8 cellular contexts compared by ENCODE assay signal in genomic region chr19:19619121-19619848, GRCh38. TPM values are rescaled to one million over a fixed set of nuclear protein-coding genes. Genes with fewer than 3 reads are reported as not detected.
A peak's percentile ranks its signal among the peaks of the same experiment; 100 is the strongest.
DNase-seq lines count a peak whose midpoint lies in the region; ATAC-seq and TF ChIP-seq lines count a peak whose summit lies in the region.

No MANE protein-coding gene starts in this region.

- no peak overlapping the region for H2AFZ ChIP-seq in Karpas-422 (ENCODE audit: low read length)
- H2AFZ ChIP-seq in neural cell (ENCODE audit: low read depth, low read length) = no peak overlapping the region

- H3K36me3 ChIP-seq in Karpas-422 (ENCODE audit: insufficient read depth, low read length) (no peaks in the 10 kb centered on the region), breast epithelium (no peaks in the 10 kb centered on the region), neural cell (ENCODE audit: insufficient read depth, low read length) (peaks cover 5% of the 10 kb centered on the region)

- TF ChIP-seq POLR2A in breast epithelium (IDR thresholded peaks at IDR 0.05) = no peak

- no peaks in the 10 kb centered on the region for H3K79me2 ChIP-seq in Karpas-422 (ENCODE audit: low read length)
- H3K79me2 ChIP-seq in neural cell (replicated peaks; ENCODE audit: insufficient read depth, low read length) = no peaks in the 10 kb centered on the region

- H3K4me2 ChIP-seq in Karpas-422 (ENCODE audit: low read depth, low read length, poor library complexity, severe bottlenecking) (peak overlapping the region; percentile 50), neural cell (ENCODE audit: low read length) (no peak overlapping the region)

- peak; percentile 34 for DNase-seq in CD1c-positive myeloid dendritic cell (ENCODE audit: extremely low spot score)
- no peak for DNase-seq in Karpas-422
- DNase-seq in breast epithelium (ENCODE audit: low spot score in 2 of 2) = no peak
- no peak for DNase-seq in cardiac septum (ENCODE audit: low spot score)

- intact Hi-C loops in breast epithelium (cut with DNase I; ENCODE audit: low total_unique reads) (no loop called here), cardiac septum (cut with DNase I) (no loop called here)

- no peaks in the 10 kb centered on the region for H3K9me2 ChIP-seq in Karpas-422 (replicated peaks; ENCODE audit: insufficient read depth, low read length)
- H3K9me2 ChIP-seq in neural cell (ENCODE audit: insufficient read depth, low read length) = no peaks in the 10 kb centered on the region

- no peak for TF ChIP-seq RAD21 in neural cell (conservative IDR thresholded peaks at IDR 0.05)

- H3K27me3 ChIP-seq in Karpas-422 (ENCODE audit: low read length) (no peaks in the 10 kb centered on the region), breast epithelium (no peaks in the 10 kb centered on the region), neural cell (ENCODE audit: insufficient read depth, low read depth, low read length) (no peaks in the 10 kb centered on the region)

- H3K4me1 ChIP-seq in Karpas-422 (ENCODE audit: low read length) (peaks cover 8% of the 10 kb centered on the region; the same call in 1 of the 2 replicates), breast epithelium (peaks cover 0 to 4% of the 10 kb centered on the region in 2 donors)

- H3K27ac ChIP-seq in Karpas-422 (ENCODE audit: low read length) (no peak overlapping the region), breast epithelium (no peak overlapping the region), neural cell (ENCODE audit: low read length) (no peak overlapping the region)

- H4K20me1 ChIP-seq in Karpas-422 (ENCODE audit: insufficient read depth, low read depth, low read length) (no peaks in the 10 kb centered on the region), neural cell (ENCODE audit: insufficient read depth) (no peaks in the 10 kb centered on the region)

- H3K4me3 ChIP-seq in Karpas-422 (ENCODE audit: low read length) = peak overlapping the region; percentile 47; the same call in 1 of the 2 replicates
- peak overlapping the region in 2 of 3 donors; percentile 63 to 80 for H3K4me3 ChIP-seq in breast epithelium
- H3K4me3 ChIP-seq in neural cell (ENCODE audit: low read length) = peak overlapping the region; percentile 64

- TF ChIP-seq CTCF in breast epithelium (IDR thresholded peaks at IDR 0.05) (no peak), neural cell (IDR thresholded peaks at IDR 0.05; ENCODE audit: poor library complexity, severe bottlenecking) (no peak)

- H3K9me3 ChIP-seq in Karpas-422 (ENCODE audit: low read length) (no peaks in the 10 kb centered on the region), breast epithelium (no peaks in the 10 kb centered on the region), neural cell (ENCODE audit: low read length) (no peaks in the 10 kb centered on the region)

- no peak for ATAC-seq in GM19395 (IDR thresholded peaks at IDR 0.05; ENCODE audit: unreplicated experiment)
- no peak for ATAC-seq in GM21360 (IDR thresholded peaks at IDR 0.05; ENCODE audit: unreplicated experiment)
- no peak for ATAC-seq in HG03097 (IDR thresholded peaks at IDR 0.05; ENCODE audit: low FRiP score, unreplicated experiment)

- TF ChIP-seq EP300 in neural cell (conservative IDR thresholded peaks at IDR 0.05; ENCODE audit: poor library complexity, severe bottlenecking) = no peak

- H3K9ac ChIP-seq in Karpas-422 (ENCODE audit: low read length) = no peak overlapping the region
- H3K9ac ChIP-seq in neural cell (ENCODE audit: low read length) = peak overlapping the region; percentile 55

- H3F3A ChIP-seq in neural cell (ENCODE audit: insufficient read depth, low read length, poor library complexity, severe bottlenecking) = no peaks in the 10 kb centered on the region

TF ChIP-seq in neural cell, 6 proteins besides CTCF, POLR2A, EP300 and RAD21:
- no peak for TF ChIP-seq POLR2AphosphoS5 (IDR thresholded peaks at IDR 0.05)
- TF ChIP-seq EZH2 (IDR thresholded peaks at IDR 0.05; ENCODE audit: borderline replicate concordance, insufficient read depth, low read length, poor library complexity, severe bottlenecking) = no peak
- no peak for TF ChIP-seq REST (IDR thresholded peaks at IDR 0.05; ENCODE audit: borderline replicate concordance)
- no peak for TF ChIP-seq TAF1 (IDR thresholded peaks at IDR 0.05; ENCODE audit: low read depth)
- no peak for TF ChIP-seq SMC3 (conservative IDR thresholded peaks at IDR 0.05; ENCODE audit: poor library complexity)
- TF ChIP-seq MXI1 (conservative IDR thresholded peaks at IDR 0.05; ENCODE audit: poor library complexity, severe bottlenecking) = no peak

RNA-seq across cellular contexts. Expression of gene PBX4, which starts 0.8 kb away (rescaled TPM):
- total RNA-seq in Karpas-422 (2014; rRNA removed; shearing (Covaris generic); ENCODE audit: low replicate concordance) = 0.25 TPM in 1 of 2 replicates, not detected in the other
- total RNA-seq in breast epithelium = 1 to 10 TPM; 3.4 to 5.9 (median 5.6) TPM
- 7.5 and 8.1 TPM in 2 replicates for polyA plus RNA-seq in neural cell
- polyA minus RNA-seq in neural cell = 3.2 and 4.4 TPM in 2 replicates
- not detected for total RNA-seq in cardiac septum

RNA-seq across cellular contexts. Expression of gene LPAR2, which starts 8.7 kb away (rescaled TPM):
- 18.9 and 22.0 TPM in 2 replicates for total RNA-seq in Karpas-422 (2014; rRNA removed; shearing (Covaris generic); ENCODE audit: low replicate concordance)
- total RNA-seq in breast epithelium (10 to 100 TPM in 2 of 3 donors, 1 to 10 TPM in 1; 3.2 to 17.1 (median 16.4) TPM), cardiac septum (1.9 TPM)
- polyA plus RNA-seq in neural cell = 77.1 and 115 TPM in 2 replicates
- polyA minus RNA-seq in neural cell = 19.5 and 20.6 TPM in 2 replicates

RNA-seq across cellular contexts. Expression of gene GMIP, which starts 24.2 kb away (rescaled TPM):
- 24.3 and 55.8 TPM in 2 replicates for total RNA-seq in Karpas-422 (2014; rRNA removed; shearing (Covaris generic); ENCODE audit: low replicate concordance)
- total RNA-seq in breast epithelium (10 to 100 TPM in 1 of 3 donors, 1 to 10 TPM in 2; 7.9 to 10.4 (median 8.5) TPM), cardiac septum (3.5 TPM)
- polyA plus RNA-seq in neural cell = 18.4 and 31.2 TPM in 2 replicates
- polyA minus RNA-seq in neural cell = 32.4 and 34.2 TPM in 2 replicates

RNA-seq across cellular contexts. Expression of gene ATP13A1, which starts 44.2 kb away (rescaled TPM):
- total RNA-seq in Karpas-422 (2014; rRNA removed; shearing (Covaris generic); ENCODE audit: low replicate concordance) = 39.6 and 59.1 TPM in 2 replicates
- total RNA-seq in breast epithelium (100 to 1,000 TPM; 155 to 222 (median 189) TPM), cardiac septum (20.1 TPM)
- 51.6 and 63.5 TPM in 2 replicates for polyA plus RNA-seq in neural cell
- polyA minus RNA-seq in neural cell = 44.3 and 50.6 TPM in 2 replicates

RNA-seq across cellular contexts. Expression of gene ZNF101, which starts 49.4 kb away (rescaled TPM):
- total RNA-seq in Karpas-422 (2014; rRNA removed; shearing (Covaris generic); ENCODE audit: low replicate concordance) = 12.4 and 15.0 TPM in 2 replicates
- total RNA-seq in breast epithelium (10 to 100 TPM in 2 of 3 donors, 1 to 10 TPM in 1; 4.8 to 32.8 (median 16.7) TPM), cardiac septum (2.9 TPM)
- 12.2 and 12.3 TPM in 2 replicates for polyA plus RNA-seq in neural cell
- 10.5 and 13.9 TPM in 2 replicates for polyA minus RNA-seq in neural cell
